Comparison of ENCODE assay signal across 6 cellular contexts in genomic region chr1:81823082-81823481, GRCh38. TPM values are rescaled to one million over a fixed set of nuclear protein-coding genes. Genes with fewer than 3 reads are reported as not detected.
"Had no signal": no experiment of that assay in that cellular context is flagged by ENCODE, and none has a peak within 500 bp of the region (broad histone marks: within the 10 kb centered on the region; RNA-seq: fewer than 3 reads in every experiment).

No MANE protein-coding gene starts in this region.

- H3K4me3 Mint-ChIP-seq: GM23338, IgD-negative memory B cell had no signal

- DNase-seq: KBM-7 had no signal

- H3K27ac Mint-ChIP-seq: GM23338, IgD-negative memory B cell had no signal

- H3K9me3 Mint-ChIP-seq: GM23338, IgD-negative memory B cell had no signal

- H3K4me2 ChIP-seq: GM23338 had no signal

- H3K9me3 ChIP-seq: HAP-1 had no signal

- H3K36me3 ChIP-seq: HAP-1 had no signal

- H3K4me1 Mint-ChIP-seq: IgD-negative memory B cell had no signal

- H3K27me3 Mint-ChIP-seq: IgD-negative memory B cell had no signal

- H3K36me3 Mint-ChIP-seq: IgD-negative memory B cell had no signal

- ATAC-seq: GM23338, HCT116 had no signal

- H3K4me3 ChIP-seq: GM23338, HAP-1 had no signal

- H2AFZ ChIP-seq: GM23338 had no signal

RNA-seq across cellular contexts. Expression of gene ADGRL2, which starts 22.3 kb away (rescaled TPM):
- total RNA-seq: HT-29 had no signal
